24 cellular contexts compared by ENCODE assay signal in genomic region chr20:53454675-53455276, GRCh38.
DNase-seq lines count a peak whose midpoint lies in the region; ATAC-seq, FAIRE-seq and TF ChIP-seq lines count a peak whose summit lies in the region.
"Had no signal": no experiment of that assay in that cellular context is flagged by ENCODE, and none has a peak within 500 bp of the region (broad histone marks: within the 10 kb centered on the region; RNA-seq: fewer than 3 reads in every experiment).

No MANE protein-coding gene starts in this region.

- no peaks in the 10 kb centered on the region; a peak in 1 of 5 replicates for H3K36me3 ChIP-seq in HepG2 (replicated peaks in 1 of 2; ENCODE audit: control insufficient read depth in 1 of 2, insufficient read depth in 2 of 2, low read length in 2 of 2)
- H3K36me3 ChIP-seq in right lobe of liver: no peaks in the 10 kb centered on the region
- no peaks in the 10 kb centered on the region for H3K36me3 ChIP-seq in GM12878 (ENCODE audit: control insufficient read depth in 2 of 2, insufficient read depth in 2 of 2, low read length in 1 of 2)
- H3K36me3 ChIP-seq: BE2C, BLaER1 had no signal

- TF ChIP-seq CTCF in HepG2 (CRISPR knock-in tag; IDR thresholded peaks at IDR 0.05): no peak
- TF ChIP-seq CTCF in right lobe of liver (IDR thresholded peaks at IDR 0.05): no peak
- no peak for TF ChIP-seq CTCF in GM12878 (IDR thresholded peaks at IDR 0.05 in 2 of 3, conservative IDR thresholded peaks at IDR 0.05 in 1 of 3; ENCODE audit: control insufficient read depth in 2 of 3, extremely low read depth in 1 of 3, insufficient read depth in 1 of 3, low read depth in 3 of 3, low read length in 3 of 3)

- CTCF ChIA-PET in HepG2 (lab: Yijun Ruan, JAX; ENCODE audit: low intra/inter-chr PET ratio, low total read pairs): no interaction called here
- CTCF ChIA-PET in GM12878 (lab: Yijun Ruan, JAX): no interaction called here

- TF ChIP-seq EP300 in HepG2 (IDR thresholded peaks at IDR 0.05; ENCODE audit: low read depth in 2 of 2, low read length in 2 of 2): no peak
- TF ChIP-seq EP300 in HepG2 (CRISPR knock-in tag; IDR thresholded peaks at IDR 0.05; ENCODE audit: borderline replicate concordance): no peak
- TF ChIP-seq EP300 in GM12878 (IDR thresholded peaks at IDR 0.05; ENCODE audit: borderline replicate concordance in 1 of 2, control insufficient read depth in 1 of 2, low read depth in 2 of 2, low read length in 2 of 2): no peak

- intact Hi-C loops in HepG2 (cut with micrococcal nuclease; ENCODE audit: unreplicated experiment): no loop called here
- intact Hi-C loops in right lobe of liver (cut with DNase I): no loop called here
- intact Hi-C loops in GM12878 (cut with micrococcal nuclease; ENCODE audit: unreplicated experiment): no loop called here

- H3K9me3 Mint-ChIP-seq in stimulated activated memory B cell treated with anti-CD40 and anti-IgM and Interleukin-4, amounts not matched to agents 10 μg/mL and 1 μg/mL and 100 μg/mL, for 72 hours: peaks cover 14% of the 10 kb centered on the region

- RAD21 ChIA-PET in GM12878 (lab: Charles Lee; ENCODE audit: unreplicated experiment): no interaction called here

- POLR2A ChIA-PET in HepG2 (lab: Yijun Ruan, JAX): no interaction called here
- POLR2A ChIA-PET in GM12878 (lab: Charles Lee): no interaction called here

- H2AFZ ChIP-seq in HepG2 (ENCODE audit: low read length): no peak overlapping the region
- no peak overlapping the region for H2AFZ ChIP-seq in GM12878 (ENCODE audit: control insufficient read depth, low read depth, low read length)

- H3K27ac ChIP-seq in HepG2 (ENCODE audit: extremely low read length, insufficient read depth, low read length): no peak overlapping the region
- no peak overlapping the region for H3K27ac ChIP-seq in right lobe of liver
- no peak overlapping the region for H3K27ac ChIP-seq in GM12878 (ENCODE audit: control insufficient read depth, insufficient read depth)
- H3K27ac ChIP-seq: BLaER1 had no signal

- BruUV-seq in HepG2 (replicated peaks; lab: Mats Ljungman, UMichigan): no TSS peak
- BruUV-seq in GM12878 (replicated peaks; lab: Mats Ljungman, UMichigan): no TSS peak

- H3K4me2 ChIP-seq in HepG2 (ENCODE audit: low read depth, low read length): no peak overlapping the region
- H3K4me2 ChIP-seq in GM12878 (ENCODE audit: control insufficient read depth, insufficient read depth): no peak overlapping the region
- H3K4me2 ChIP-seq: BLaER1 had no signal

- no peaks in the 10 kb centered on the region for H3K27me3 Mint-ChIP-seq in stimulated activated memory B cell treated with anti-CD40 and anti-IgM and Interleukin-4, amounts not matched to agents 10 μg/mL and 1 μg/mL and 100 μg/mL, for 72 hours
- H3K27me3 Mint-ChIP-seq: CD4-positive, alpha-beta memory T cell; CD4-positive, CD25-positive, alpha-beta regulatory T cell had no signal

- peaks cover 13% of the 10 kb centered on the region for H3K36me3 Mint-ChIP-seq in stimulated activated memory B cell treated with anti-CD40 and anti-IgM and Interleukin-4, amounts not matched to agents 10 μg/mL and 1 μg/mL and 100 μg/mL, for 72 hours
- H3K36me3 Mint-ChIP-seq: CD14-positive monocyte; CD4-positive, CD25-positive, alpha-beta regulatory T cell had no signal

- H3K9me3 ChIP-seq in HepG2 (ENCODE audit: low read length) (peaks cover 8% of the 10 kb centered on the region), right lobe of liver (no peaks in the 10 kb centered on the region), GM12878 (replicated peaks; ENCODE audit: control insufficient read depth, insufficient read depth, low read length) (no peaks in the 10 kb centered on the region; the same call in 2 of the 3 replicates)
- H3K9me3 ChIP-seq: BE2C had no signal

- H3K4me1 ChIP-seq in HepG2 (ENCODE audit: insufficient read depth, low read length): no peaks in the 10 kb centered on the region
- H3K4me1 ChIP-seq in right lobe of liver: no peaks in the 10 kb centered on the region
- H3K4me1 ChIP-seq in GM12878 (ENCODE audit: control insufficient read depth, insufficient read depth, low read length): no peaks in the 10 kb centered on the region
- H3K4me1 ChIP-seq: BE2C, BLaER1, Caco-2 had no signal

- TF ChIP-seq POLR2A in HepG2 (IDR thresholded peaks at IDR 0.05; ENCODE audit: insufficient read depth in 1 of 2, low read depth in 2 of 2, low read length in 2 of 2) (no peak), right lobe of liver (IDR thresholded peaks at IDR 0.05) (no peak), GM12878 (IDR thresholded peaks at IDR 0.05; ENCODE audit: low read depth, low read length) (no peak)

- FAIRE-seq in HepG2 (lab: Jason Lieb, UNC) (no peak), GM12878 (lab: Jason Lieb, UNC) (no peak)
- FAIRE-seq: A204.1, D721Med, G401.6, GM19239 had no signal

- ATAC-seq in HepG2 (no peak), right lobe of liver (no peak), GM12878 (no peak), GM18909 (IDR thresholded peaks at IDR 0.05; ENCODE audit: poor library complexity, unreplicated experiment) (no peak)
- ATAC-seq in stimulated activated memory B cell treated with anti-CD40 and anti-IgM and Interleukin-4, amounts not matched to agents 10 μg/mL and 1 μg/mL and 100 μg/mL, for 72 hours: peak; percentile 58

- no peaks in the 10 kb centered on the region for H3K79me2 ChIP-seq in HepG2 (ENCODE audit: insufficient read depth, low read length)
- H3K79me2 ChIP-seq in GM12878 (ENCODE audit: control insufficient read depth, insufficient read depth, low read length): no peaks in the 10 kb centered on the region

- TF ChIP-seq RAD21 in HepG2 (CRISPR knock-in tag; IDR thresholded peaks at IDR 0.05) (no peak), GM12878 (IDR thresholded peaks at IDR 0.05; ENCODE audit: insufficient read depth, low read depth, low read length) (no peak)

- no peaks in the 10 kb centered on the region for H3K4me1 Mint-ChIP-seq in stimulated activated memory B cell treated with anti-CD40 and anti-IgM and Interleukin-4, amounts not matched to agents 10 μg/mL and 1 μg/mL and 100 μg/mL, for 72 hours
- H3K4me1 Mint-ChIP-seq: CD14-positive monocyte; CD4-positive, alpha-beta memory T cell; CD4-positive, CD25-positive, alpha-beta regulatory T cell; CD8-positive, alpha-beta memory T cell had no signal

- H3K4me3 ChIP-seq in HepG2 (replicated peaks in 1 of 3; ENCODE audit: insufficient read depth in 1 of 3, low read depth in 2 of 3, low read length in 3 of 3): no peak overlapping the region
- no peak overlapping the region for H3K4me3 ChIP-seq in right lobe of liver
- H3K4me3 ChIP-seq in GM12878: no peak overlapping the region
- H3K4me3 ChIP-seq: BLaER1 had no signal

- H3K4me3 Mint-ChIP-seq in stimulated activated memory B cell treated with anti-CD40 and anti-IgM and Interleukin-4, amounts not matched to agents 10 μg/mL and 1 μg/mL and 100 μg/mL, for 72 hours: no peak overlapping the region
- H3K4me3 Mint-ChIP-seq: CD14-positive monocyte; CD4-positive, alpha-beta memory T cell; CD4-positive, CD25-positive, alpha-beta regulatory T cell; CD8-positive, alpha-beta memory T cell had no signal

- H4K20me1 ChIP-seq in HepG2 (ENCODE audit: insufficient read depth, low read length) (no peaks in the 10 kb centered on the region), GM12878 (ENCODE audit: control insufficient read depth, insufficient read depth) (no peaks in the 10 kb centered on the region)
- H4K20me1 ChIP-seq: BLaER1 had no signal

- H3K27me3 ChIP-seq in HepG2 (ENCODE audit: control insufficient read depth in 1 of 2, insufficient read depth in 2 of 2, low read length in 2 of 2) (no peaks in the 10 kb centered on the region), right lobe of liver (no peaks in the 10 kb centered on the region), GM12878 (replicated peaks in 1 of 2; ENCODE audit: control insufficient read depth in 2 of 2, insufficient read depth in 2 of 2, low read length in 1 of 2) (no peaks in the 10 kb centered on the region)
- H3K27me3 ChIP-seq: BE2C, BLaER1 had no signal

- in situ Hi-C loops in HepG2 (cut with HindIII; ENCODE audit: extremely low pct_ligation_motif_present, low pct_unique_long_range_greater_than_20kb): no loop called here
- in situ Hi-C loops in GM12878 (cut with MboI): no loop called here

- DNase-seq in HepG2 (ENCODE audit: low spot score): no peak
- no peak for DNase-seq in right lobe of liver
- no peak for DNase-seq in GM12878 (ENCODE audit: low read depth, low spot score)
- no peak for DNase-seq in NCI-H774 (lab: John Stamatoyannopoulos, UW)
- DNase-seq in activated CD4-positive, alpha-beta T cell treated with anti-CD3 and anti-CD28 coated beads, Interleukin-2, amount 50 U/mL, for 4 hours: no peak
- DNase-seq: 8988T; ACHN; BE2C; C1 segment of cervical spinal cord; Caco-2; Calu3; CD4-positive, alpha-beta memory T cell; CD4-positive, CD25-positive, alpha-beta regulatory T cell; CD8-positive, alpha-beta memory T cell; DMS79 treated with DMSO at 0.1 percent for 48 hours; GF-D8 had no signal

- SMC1A ChIA-PET in GM12878 (lab: Charles Lee; ENCODE audit: uncharacterized antibody, unreplicated experiment): no interaction called here

- H3K9ac ChIP-seq in HepG2 (ENCODE audit: insufficient read depth, low read depth, low read length) (no peak overlapping the region), GM12878 (ENCODE audit: control insufficient read depth, insufficient read depth, low read length) (no peak overlapping the region)
- H3K9ac ChIP-seq: BLaER1 had no signal

- WGBS in HepG2 (ENCODE audit: low lambda C conversion rate): 58% methylated on average over 6 of the region's 6 CpGs
- 89% methylated on average over 6 of the region's 6 CpGs for WGBS in right lobe of liver (ENCODE audit: insufficient coverage, low coverage, low lambda C conversion rate, missing lambda C conversion rate)
- 51% methylated on average over 6 of the region's 6 CpGs for WGBS in GM12878 (ENCODE audit: insufficient coverage, insufficient replicate concordance, low lambda C conversion rate, missing lambda C conversion rate)

- H3K27ac Mint-ChIP-seq in stimulated activated memory B cell treated with anti-CD40 and anti-IgM and Interleukin-4, amounts not matched to agents 10 μg/mL and 1 μg/mL and 100 μg/mL, for 72 hours: no peak overlapping the region
- H3K27ac Mint-ChIP-seq: CD4-positive, alpha-beta memory T cell; CD8-positive, alpha-beta memory T cell had no signal

TF ChIP-seq in GM12878, 131 proteins besides CTCF, POLR2A, EP300 and RAD21 (continues in another document):
- TF ChIP-seq RUNX3 (IDR thresholded peaks at IDR 0.05; ENCODE audit: low read length) (peak; percentile 22; the same call in 1 of the 2 replicates), EZH2 (IDR thresholded peaks at IDR 0.05; ENCODE audit: borderline replicate concordance, control insufficient read depth, low read depth, low read length) (no peak)
